21 cellular contexts compared by ENCODE assay signal in genomic region chr9:95465115-95465514, GRCh38.
"Had no signal": no experiment of that assay in that cellular context is flagged by ENCODE, and none has a peak within 500 bp of the region (broad histone marks: within the 10 kb centered on the region; RNA-seq: fewer than 3 reads in every experiment).

No MANE protein-coding gene starts in this region.

- H3K4me3 ChIP-seq: ovary, psoas muscle, skin epidermis, stomach, vagina had no signal

- ATAC-seq: left ventricle myocardium superior; psoas muscle; right cardiac atrium; stimulated activated effector memory CD8-positive, alpha-beta T cell treated with anti-CD3 and anti-CD28 coated beads, Interleukin-12 subunit alpha, Interleukin-12 subunit beta, amount 100 ng/mL, for 72 hours had no signal

- H3K27ac ChIP-seq: neutrophil, ovary, psoas muscle, skin epidermis, vagina had no signal

- DNase-seq: activated B cell treated with CpG ODN at 0.5 μM for 24 hours; activated CD4-positive, alpha-beta memory T cell treated with anti-CD3 and anti-CD28 coated beads for 36 hours; activated CD4-positive, alpha-beta T cell treated with anti-CD3 and anti-CD28 coated beads for 48 hours; activated naive CD4-positive, alpha-beta T cell treated with Interleukin-2 at 50 U/mL for 16 hours; activated T-cell treated with anti-CD3 and anti-CD28 coated beads, Interleukin-2, amount 50 U/mL, for 48 hours; effector CD8-positive, alpha-beta T cell; erythroblast; foreskin fibroblast; left ventricle myocardium superior; mammary epithelial cell; ovary; psoas muscle; right cardiac atrium; stimulated activated CD4-positive, alpha-beta T cell treated with anti-CD3 and anti-CD28 coated beads, Interleukin-1b, Interleukin-23, amount 100 ng/mL, for 48 hours; stomach; T-helper 9 cell; trophoblast cell had no signal

- H3K36me3 ChIP-seq: neutrophil, ovary had no signal

- H3K9me3 ChIP-seq: neutrophil, ovary, psoas muscle, stomach, vagina had no signal

- H3K27me3 ChIP-seq: ovary, stomach, vagina had no signal
